In genomic region chr12:31324116-31324844, GRCh38 we compare ENCODE assay signal across 8 cellular contexts. TPM values are rescaled to one million over a fixed set of nuclear protein-coding genes. Genes with fewer than 3 reads are reported as not detected.
DNase-seq lines count a peak whose midpoint lies in the region; ATAC-seq and TF ChIP-seq lines count a peak whose summit lies in the region.

No MANE protein-coding gene starts in this region.

- H3K36me3 ChIP-seq in ascending aorta: no peaks in the 10 kb centered on the region

- peak overlapping the region; percentile 70 to 84 for H3K27ac ChIP-seq in ascending aorta

- H3K4me1 ChIP-seq in ascending aorta: no peaks in the 10 kb centered on the region

- H3K4me3 Mint-ChIP-seq in T-helper 17 cell: peak overlapping the region; percentile 97

- H3K27ac Mint-ChIP-seq in T-helper 17 cell: peak overlapping the region; percentile 99

- DNase-seq in DMS53 treated with DMSO at 0.1 percent for 48 hours (lab: John Stamatoyannopoulos, UW; ENCODE audit: unreplicated experiment) (peak; percentile 77), LHCN-M2 (ENCODE audit: low read depth) (peak; percentile 49), T-helper 17 cell (peak; percentile 70 to 75 (median 75)), ascending aorta (ENCODE audit: low spot score in 2 of 2) (peak; percentile 34 to 81), hepatic stellate cell (ENCODE audit: low spot score) (peak; percentile 68), sciatic nerve (ENCODE audit: low spot score) (peak; percentile 74)

- no peaks in the 10 kb centered on the region for H3K27me3 Mint-ChIP-seq in T-helper 17 cell

- peaks cover 35% of the 10 kb centered on the region for H3K4me1 Mint-ChIP-seq in T-helper 17 cell

- ATAC-seq in GM21529 (IDR thresholded peaks at IDR 0.05; ENCODE audit: unreplicated experiment) (peak; percentile 30), T-helper 17 cell (peak; percentile 75), sciatic nerve (peak; percentile 34), GM21367 (IDR thresholded peaks at IDR 0.05; ENCODE audit: unreplicated experiment) (no peak)

- H3K27me3 ChIP-seq in ascending aorta: no peaks in the 10 kb centered on the region

- peak overlapping the region; percentile 86 to 91 for H3K4me3 ChIP-seq in ascending aorta

- intact Hi-C loops in ascending aorta (cut with DNase I) (loop anchor here (2.0 to 10.0 kb wide), 2 partner anchors 267 to 569 kb away; partner anchors contain the start of genes CAPRIN2 and DENND5B), sciatic nerve (cut with DNase I) (no loop called here)

- no peak for TF ChIP-seq CTCF in ascending aorta (IDR thresholded peaks at IDR 0.05)

- H3K9me3 ChIP-seq in T-helper 17 cell (ENCODE audit: control insufficient read depth, low read length, poor library complexity, severe bottlenecking) (no peaks in the 10 kb centered on the region), ascending aorta (no peaks in the 10 kb centered on the region)

- peaks cover 5% of the 10 kb centered on the region for H3K36me3 Mint-ChIP-seq in T-helper 17 cell (ENCODE audit: low read depth)

RNA-seq across cellular contexts. Expression of gene SINHCAF, which starts 1.7 kb away (rescaled TPM):
- total RNA-seq in LHCN-M2 (2014; rRNA removed) (18.4 and 40.6 TPM in 2 replicates), T-helper 17 cell (10 to 100 TPM; 87.1 to 95.7 TPM), ascending aorta (10.9 TPM), sciatic nerve (12.4 TPM)
- 2.7 TPM for polyA plus RNA-seq in LHCN-M2 (2012)
